8 cellular contexts compared by ENCODE assay signal in the genomic region with DNA sequence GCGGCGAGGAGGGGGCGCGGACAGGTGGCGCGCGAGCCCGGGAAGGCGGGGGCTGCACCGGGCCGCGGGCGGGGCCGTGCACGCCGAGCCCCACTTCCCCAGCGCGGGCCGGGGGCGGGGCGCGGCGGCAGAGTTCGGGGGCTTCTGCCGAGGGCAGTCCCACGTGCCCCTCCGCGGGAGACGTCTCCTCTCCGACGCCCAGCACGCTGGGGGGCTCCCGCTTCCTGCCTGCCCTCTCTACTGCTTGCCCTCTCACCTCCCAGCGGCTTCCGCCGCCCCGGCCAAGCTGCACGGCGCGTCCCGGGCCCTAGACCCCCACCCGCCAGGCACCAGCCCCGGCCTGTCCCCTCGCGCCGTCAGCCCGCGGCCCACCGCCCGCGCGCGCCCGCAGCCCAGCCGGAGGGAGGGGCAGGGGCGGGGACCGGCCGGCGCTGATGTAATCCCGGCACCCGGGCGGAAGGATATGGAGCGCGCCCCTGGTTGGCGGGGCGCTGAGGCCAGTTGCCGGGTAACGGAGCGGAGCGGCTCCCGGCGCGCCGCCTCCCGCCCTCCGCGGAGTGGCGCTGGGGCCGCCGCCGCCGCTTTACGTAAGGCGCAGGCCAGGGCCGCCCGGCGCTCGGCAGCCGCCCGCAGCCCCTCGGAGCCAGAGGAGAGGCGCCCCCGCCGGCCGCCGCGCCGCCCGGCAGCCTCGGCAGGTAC. TPM values are rescaled to one million over a fixed set of nuclear protein-coding genes. Genes with fewer than 3 reads are reported as not detected.
DNase-seq lines count a peak whose midpoint lies in the region; ATAC-seq and TF ChIP-seq lines count a peak whose summit lies in the region.

A gene with protein sequence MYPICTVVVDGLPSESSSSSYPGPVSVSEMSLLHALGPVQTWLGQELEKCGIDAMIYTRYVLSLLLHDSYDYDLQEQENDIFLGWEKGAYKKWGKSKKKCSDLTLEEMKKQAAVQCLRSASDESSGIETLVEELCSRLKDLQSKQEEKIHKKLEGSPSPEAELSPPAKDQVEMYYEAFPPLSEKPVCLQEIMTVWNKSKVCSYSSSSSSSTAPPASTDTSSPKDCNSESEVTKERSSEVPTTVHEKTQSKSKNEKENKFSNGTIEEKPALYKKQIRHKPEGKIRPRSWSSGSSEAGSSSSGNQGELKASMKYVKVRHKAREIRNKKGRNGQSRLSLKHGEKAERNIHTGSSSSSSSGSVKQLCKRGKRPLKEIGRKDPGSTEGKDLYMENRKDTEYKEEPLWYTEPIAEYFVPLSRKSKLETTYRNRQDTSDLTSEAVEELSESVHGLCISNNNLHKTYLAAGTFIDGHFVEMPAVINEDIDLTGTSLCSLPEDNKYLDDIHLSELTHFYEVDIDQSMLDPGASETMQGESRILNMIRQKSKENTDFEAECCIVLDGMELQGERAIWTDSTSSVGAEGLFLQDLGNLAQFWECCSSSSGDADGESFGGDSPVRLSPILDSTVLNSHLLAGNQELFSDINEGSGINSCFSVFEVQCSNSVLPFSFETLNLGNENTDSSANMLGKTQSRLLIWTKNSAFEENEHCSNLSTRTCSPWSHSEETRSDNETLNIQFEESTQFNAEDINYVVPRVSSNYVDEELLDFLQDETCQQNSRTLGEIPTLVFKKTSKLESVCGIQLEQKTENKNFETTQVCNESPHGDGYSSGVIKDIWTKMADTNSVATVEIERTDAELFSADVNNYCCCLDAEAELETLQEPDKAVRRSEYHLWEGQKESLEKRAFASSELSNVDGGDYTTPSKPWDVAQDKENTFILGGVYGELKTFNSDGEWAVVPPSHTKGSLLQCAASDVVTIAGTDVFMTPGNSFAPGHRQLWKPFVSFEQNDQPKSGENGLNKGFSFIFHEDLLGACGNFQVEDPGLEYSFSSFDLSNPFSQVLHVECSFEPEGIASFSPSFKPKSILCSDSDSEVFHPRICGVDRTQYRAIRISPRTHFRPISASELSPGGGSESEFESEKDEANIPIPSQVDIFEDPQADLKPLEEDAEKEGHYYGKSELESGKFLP (N-terminal part only) (plus strand): TSS at position 581 of the 699 bp plus-strand sequence. CDS start 41,727 bp downstream, outside the sequence.

- H2AFZ ChIP-seq in PC-9: 0 out of 2 replicates have a peak within 1 kb of the TSS, but pooled peaks have one; percentile 73

- DNase-seq in DMS153 (lab: John Stamatoyannopoulos, UW) (peak; percentile 36), PC-9 (peak; percentile 69 to 91)
- DNase-seq in Jurkat, Clone E6-1 (ENCODE audit: low read depth, low spot score): peak; percentile 92
- peak; percentile 94 for DNase-seq in activated T-cell treated with anti-CD3 and anti-CD28 coated beads, Interleukin-2, amount 50 U/mL, for 1 hour
- DNase-seq in stimulated activated CD8-positive, alpha-beta memory T cell treated with anti-CD3 and anti-CD28 coated beads, Interleukin-7, amount 100 ng/mL, for 1 hour (ENCODE audit: low read depth in 2 of 2): peak; percentile 76 to 79

- peaks cover 41% of the 10 kb centered on the region for H3K4me1 ChIP-seq in PC-9 (replicated peaks; ENCODE audit: insufficient read depth)
- no peaks in the 10 kb centered on the region for H3K4me1 ChIP-seq in esophagus (ENCODE audit: control insufficient read depth in 2 of 2, insufficient read depth in 2 of 2, low read length in 1 of 2)
- peaks cover 22% of the 10 kb centered on the region for H3K4me1 ChIP-seq in muscle layer of colon (ENCODE audit: insufficient read depth, low read length)

- H3F3A ChIP-seq in PC-9 (ENCODE audit: insufficient read depth, low read depth): peaks cover 18% of the 10 kb centered on the region; the same call in 1 of the 2 replicates

- H3K27ac ChIP-seq in PC-9: peak within 1 kb of the TSS; percentile 75
- H3K27ac ChIP-seq in esophagus (ENCODE audit: low read depth in 2 of 2, low read length in 1 of 2): peak within 1 kb of the TSS; percentile 99
- peak within 1 kb of the TSS; percentile 94 for H3K27ac ChIP-seq in muscle layer of colon (ENCODE audit: low read depth, low read length)

- 0 to 1% methylated on average over 69 to 100 of the region's 100 CpGs for WGBS in esophagus, 2 donors

- no peak for TF ChIP-seq CTCF in PC-9 (conservative IDR thresholded peaks at IDR 0.05)

- peak; percentile 65 for ATAC-seq in GM21576 (IDR thresholded peaks at IDR 0.05; ENCODE audit: unreplicated experiment)

- BruUV-seq in PC-9 (replicated peaks; lab: Mats Ljungman, UMichigan): no TSS peak

- peak within 1 kb of the TSS; percentile 74 for H3K9ac ChIP-seq in muscle layer of colon (ENCODE audit: low read length)

- H3K79me2 ChIP-seq in PC-9 (ENCODE audit: low read depth): peaks cover 41% of the 10 kb centered on the region

- H3K9me2 ChIP-seq in PC-9 (ENCODE audit: insufficient read depth): no peaks in the 10 kb centered on the region

- peak within 1 kb of the TSS; percentile 65 for H3K4me3 ChIP-seq in Jurkat, Clone E6-1 (ENCODE audit: low read length)
- H3K4me3 ChIP-seq in PC-9 (peak within 1 kb of the TSS; percentile 94), esophagus (ENCODE audit: low read depth in 1 of 2, low read length in 2 of 2) (peak within 1 kb of the TSS; percentile 85 to 94), muscle layer of colon (ENCODE audit: low read depth in 1 of 2, low read length in 2 of 2) (peak within 1 kb of the TSS; percentile 86 to 90)

- intact Hi-C loops in PC-9 (cut with micrococcal nuclease; ENCODE audit: unreplicated experiment): loop anchor here (1.0 to 5.0 kb wide), 5 partner anchors 35 to 285 kb away; a partner anchor contains a TSS

- H3K4me2 ChIP-seq in PC-9: peak within 1 kb of the TSS; percentile 81

- CTCF ChIA-PET in PC-9 (lab: Charles Lee): no interaction called here

- H3K9me3 ChIP-seq in PC-9 (ENCODE audit: insufficient read depth, low read depth) (no peaks in the 10 kb centered on the region), esophagus (ENCODE audit: control insufficient read depth in 2 of 2, insufficient read depth in 1 of 2, low read depth in 1 of 2, low read length in 1 of 2) (no peaks in the 10 kb centered on the region), muscle layer of colon (ENCODE audit: low read length) (no peaks in the 10 kb centered on the region)

- peaks cover 33% of the 10 kb centered on the region for H4K20me1 ChIP-seq in PC-9 (ENCODE audit: insufficient read depth)

- H3K27me3 ChIP-seq in PC-9 (ENCODE audit: insufficient read depth, low read depth) (no peaks in the 10 kb centered on the region), esophagus (ENCODE audit: control insufficient read depth in 1 of 2, insufficient read depth in 2 of 2, low read length in 2 of 2) (no peaks in the 10 kb centered on the region), muscle layer of colon (ENCODE audit: control insufficient read depth in 1 of 2, insufficient read depth in 2 of 2, low read length in 2 of 2) (no peaks in the 10 kb centered on the region)

- H3K36me3 ChIP-seq in PC-9 (ENCODE audit: low read depth): no peaks in the 10 kb centered on the region
- no peaks in the 10 kb centered on the region for H3K36me3 ChIP-seq in esophagus (ENCODE audit: control insufficient read depth in 2 of 2, insufficient read depth in 2 of 2, low read length in 1 of 2)
- no peaks in the 10 kb centered on the region for H3K36me3 ChIP-seq in muscle layer of colon (ENCODE audit: insufficient read depth, low read length)

- POLR2A ChIA-PET in PC-9 (lab: Charles Lee; ENCODE audit: unreplicated experiment): no interaction called here

RNA-seq across cellular contexts. Expression of the gene that starts here (rescaled TPM):
- polyA plus RNA-seq in Jurkat, Clone E6-1 (2012; ENCODE audit: insufficient read depth, insufficient read length): 10.4 TPM
- 21.5 and 24.7 TPM in 2 replicates for total RNA-seq in PC-9 (2021)
- polyA plus RNA-seq in esophagus: 10 to 100 TPM in 1 of 2 donors, 1 to 10 TPM in 1; 9.3 to 10.5 TPM

Comparison
In these comparisons a context has a peak if more than half of its experiments do, and no peak if none do; other contexts are left out.
1. Peak in every context shown above with its lines: DNase-seq, ATAC-seq, H3K4me3 ChIP-seq and H3K27ac ChIP-seq.
2. DNase-seq: peak in every context shown above with its lines; median percentile 94 in activated T-cell treated with anti-CD3 and anti-CD28 coated beads, Interleukin-2, amount 50 U/mL, for 1 hour; 92 in Jurkat, Clone E6-1; 80 in PC-9; 78 in stimulated activated CD8-positive, alpha-beta memory T cell treated with anti-CD3 and anti-CD28 coated beads, Interleukin-7, amount 100 ng/mL, for 1 hour; 36 in DMS153.